ENCODE assay signal across 8 cellular contexts in the genomic region with DNA sequence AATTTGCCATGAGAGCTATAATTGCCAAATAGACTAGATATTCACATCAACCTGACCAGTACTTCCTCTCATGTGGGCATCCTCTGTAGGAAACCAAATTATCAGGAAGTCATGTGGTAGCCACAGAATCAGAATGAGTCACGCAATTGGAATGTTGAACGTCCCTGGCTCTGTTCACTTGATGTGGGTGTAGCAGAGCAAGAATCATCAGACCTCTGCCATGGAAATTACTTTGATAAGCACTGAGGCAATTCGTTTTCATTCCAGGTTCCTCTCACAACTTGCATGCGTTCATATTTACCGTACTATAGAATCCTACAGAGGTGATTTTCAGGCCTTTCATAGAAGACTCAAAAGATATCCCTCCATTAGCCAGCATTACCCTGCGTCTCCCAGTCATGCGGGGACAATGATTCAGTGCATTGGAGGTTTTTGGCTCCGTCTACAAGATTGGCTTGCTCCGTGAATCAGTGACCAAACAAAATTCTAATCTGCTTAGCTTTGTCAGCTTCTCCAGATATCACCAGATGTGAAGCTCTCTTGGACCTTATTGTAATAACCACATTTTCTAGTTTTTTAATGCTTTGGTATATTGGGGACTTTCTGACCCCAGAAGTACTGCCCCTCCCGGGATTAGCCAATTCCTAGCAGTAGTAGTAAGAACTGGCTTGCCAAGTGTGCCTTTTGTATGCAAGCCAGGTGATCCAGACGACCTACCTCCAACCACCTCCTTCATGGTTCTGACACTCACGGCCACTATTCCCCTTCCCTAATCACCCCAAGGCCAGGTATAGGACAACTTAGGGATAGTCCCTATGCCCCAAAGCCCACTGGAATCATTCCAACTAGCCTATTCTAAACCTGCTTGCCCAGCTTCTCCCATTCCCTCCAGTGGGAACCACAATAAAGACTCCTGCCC.
A peak's percentile ranks its signal among the peaks of the same experiment; 100 is the strongest.
DNase-seq lines count a peak whose midpoint lies in the region; ATAC-seq and TF ChIP-seq lines count a peak whose summit lies in the region.

No MANE protein-coding gene starts in this region.

- H3K27me3 ChIP-seq in RWPE2 (ENCODE audit: insufficient read depth, poor library complexity, severe bottlenecking), result no peaks in the 10 kb centered on the region

- H3K4me3 ChIP-seq in RWPE2 (ENCODE audit: severe bottlenecking), result no peak overlapping the region

- no peaks in the 10 kb centered on the region for H3K9me3 ChIP-seq in RWPE2 (ENCODE audit: severe bottlenecking)

- H3K36me3 ChIP-seq in RWPE2 (ENCODE audit: low read depth), result peaks cover 47% of the 10 kb centered on the region

- TF ChIP-seq CTCF in RWPE2 (IDR thresholded peaks at IDR 0.05; ENCODE audit: poor library complexity, severe bottlenecking), result no peak

- DNase-seq in DMS 273 (lab: John Stamatoyannopoulos, UW; ENCODE audit: unreplicated experiment), result peak; percentile 65
- no peak for DNase-seq in DMS 273 treated with DMSO at 0.1 percent for 48 hours (lab: John Stamatoyannopoulos, UW)
- DNase-seq in RWPE2 (ENCODE audit: low spot score), result peak; percentile 62
- peak; percentile 97 for DNase-seq in fibroblast of peridontal ligament (ENCODE audit: extremely low read depth)
- peak; percentile 93 for DNase-seq in non-pigmented ciliary epithelial cell (ENCODE audit: low read depth)
- no peak for DNase-seq in cerebellar cortex (ENCODE audit: low spot score)
- DNase-seq in NK-92 treated with Interleukin-12 subunit alpha and Interleukin-12 subunit beta, amount 100 ng/mL, for 24 hours (lab: John Stamatoyannopoulos, UW), result no peak

- peak overlapping the region; percentile 96 for H3K27ac ChIP-seq in RWPE2 (ENCODE audit: poor library complexity, severe bottlenecking)

- peak; percentile 94 for ATAC-seq in RWPE2 (ENCODE audit: low read depth)
- ATAC-seq in HG03135 (IDR thresholded peaks at IDR 0.05; ENCODE audit: unreplicated experiment), result no peak

- H3K4me1 ChIP-seq in RWPE2 (ENCODE audit: insufficient read depth, poor library complexity, severe bottlenecking), result peaks cover 27% of the 10 kb centered on the region

Comparison
In these comparisons a context has a peak if more than half of its experiments do, and no peak if none do; other contexts are left out.
1. DNase-seq: peak in DMS 273 (single experiment), RWPE2 (single experiment), fibroblast of peridontal ligament (single experiment) and non-pigmented ciliary epithelial cell (single experiment); none in DMS 273 treated with DMSO at 0.1 percent for 48 hours (single experiment), cerebellar cortex (single experiment) and NK-92 treated with Interleukin-12 subunit alpha and Interleukin-12 subunit beta, amount 100 ng/mL, for 24 hours (single experiment).